ENCODE assay signal across 8 cellular contexts in the genomic region with DNA sequence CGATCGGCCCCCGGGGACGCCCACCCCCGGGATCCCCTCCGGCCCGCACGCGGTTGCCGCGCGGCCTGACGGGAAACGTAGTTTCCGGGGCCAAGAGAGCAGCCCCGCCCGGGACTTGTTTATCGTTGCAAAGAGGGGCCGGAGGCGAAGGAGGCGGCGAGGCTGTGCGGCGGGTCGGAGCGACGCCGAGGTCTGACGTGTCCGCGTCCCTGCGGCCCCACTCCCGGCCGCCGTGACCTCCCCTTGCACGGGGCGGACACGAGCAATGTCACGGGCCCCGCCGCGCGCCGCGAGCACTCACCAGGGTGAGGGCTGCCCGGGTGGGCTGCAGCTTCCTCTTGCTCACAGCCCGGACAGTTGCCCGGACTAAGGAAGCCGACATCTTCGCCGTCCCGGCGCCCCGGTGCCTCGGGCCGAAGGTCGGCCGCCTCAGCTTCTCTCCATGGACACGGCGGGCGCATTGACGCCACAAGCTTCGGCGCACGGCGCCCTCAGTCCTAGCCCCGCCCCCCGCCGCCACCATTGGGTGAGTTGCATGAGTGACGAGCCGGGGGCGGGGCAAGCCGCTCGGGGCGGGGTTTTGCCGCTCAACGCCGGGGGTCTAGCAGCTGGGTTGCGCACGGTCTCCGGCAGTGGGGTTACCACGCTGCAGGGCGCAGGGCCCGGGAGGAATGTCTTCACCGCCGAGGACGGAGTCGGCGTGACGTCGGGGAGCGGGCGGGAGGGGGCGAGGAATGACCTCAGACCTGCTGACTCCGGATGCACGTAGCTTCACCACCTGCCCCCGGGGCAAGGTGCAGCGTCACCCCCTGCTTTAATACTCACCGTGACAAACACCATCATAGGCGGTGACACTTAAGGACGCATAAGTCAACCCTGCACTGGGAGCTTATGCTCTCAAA. TPM values are rescaled to one million over a fixed set of nuclear protein-coding genes. Genes with fewer than 3 reads are reported as not detected.
A peak's percentile ranks its signal among the peaks of the same experiment; 100 is the strongest.
DNase-seq lines count a peak whose midpoint lies in the region; ATAC-seq lines count a peak whose summit lies in the region.

ISCA1 (minus strand) TSS at position 462 of the 902 bp plus-strand sequence; CDS start at position 382, 80 bp downstream.

- H3K27ac ChIP-seq in effector memory CD4-positive, alpha-beta T cell (ENCODE audit: insufficient read depth, low read length, poor library complexity, severe bottlenecking), result peak within 1 kb of the TSS; percentile 95

- H3K9me3 Mint-ChIP-seq in memory B cell, result no peaks in the 10 kb centered on the region

- H3K27ac Mint-ChIP-seq in memory B cell, result peak within 1 kb of the TSS; percentile 97

- H3K4me1 Mint-ChIP-seq in memory B cell, result peaks cover 26% of the 10 kb centered on the region

- no peaks in the 10 kb centered on the region for H3K27me3 ChIP-seq in effector memory CD4-positive, alpha-beta T cell (replicated peaks; ENCODE audit: control insufficient read depth, insufficient read depth, low read length, poor library complexity, severe bottlenecking)

- no peaks in the 10 kb centered on the region for H3K27me3 Mint-ChIP-seq in memory B cell

- peak; percentile 85 for DNase-seq in COLO829 (ENCODE audit: low spot score)
- DNase-seq in HT-29 (ENCODE audit: low spot score), result peak; percentile 94
- peak; percentile 95 for DNase-seq in NK-92 treated with Interleukin-12 subunit alpha and Interleukin-12 subunit beta, amount 100 ng/mL, for 24 hours (lab: John Stamatoyannopoulos, UW)
- DNase-seq in activated CD8-positive, alpha-beta memory T cell treated with anti-CD3 and anti-CD28 coated beads for 4 hours (ENCODE audit: low read depth in 2 of 2), result peak; percentile 96 to 98
- peak; percentile 98 to 99 (median 99) for DNase-seq in effector memory CD4-positive, alpha-beta T cell
- DNase-seq in memory B cell (ENCODE audit: low spot score in 2 of 2), result peak; percentile 98 to 99
- DNase-seq in stimulated activated CD8-positive, alpha-beta memory T cell treated with anti-CD3 and anti-CD28 coated beads, Interleukin-12 subunit alpha, Interleukin-12 subunit beta, amount 100 ng/mL, for 24 hours (ENCODE audit: extremely low read depth), result peak; percentile 99

- no peaks in the 10 kb centered on the region for H3K9me3 ChIP-seq in effector memory CD4-positive, alpha-beta T cell (ENCODE audit: control insufficient read depth, low read length)

- H3K4me3 Mint-ChIP-seq in memory B cell, result peak within 1 kb of the TSS; percentile 94

- H3K4me3 ChIP-seq in effector memory CD4-positive, alpha-beta T cell (ENCODE audit: insufficient read depth, low read depth, low read length, poor library complexity, severe bottlenecking), result peak within 1 kb of the TSS; percentile 83

- no peaks in the 10 kb centered on the region for H3K36me3 ChIP-seq in effector memory CD4-positive, alpha-beta T cell (ENCODE audit: control insufficient read depth, insufficient read depth, low read length)

- peaks cover 4% of the 10 kb centered on the region for H3K36me3 Mint-ChIP-seq in memory B cell

- peak; percentile 58 for ATAC-seq in GM21360 (IDR thresholded peaks at IDR 0.05; ENCODE audit: unreplicated experiment)
- ATAC-seq in memory B cell (ENCODE audit: low read depth), result peak; percentile 79

- H3K4me1 ChIP-seq in effector memory CD4-positive, alpha-beta T cell (ENCODE audit: control insufficient read depth, insufficient read depth, low read length, poor library complexity, severe bottlenecking), result peaks cover 9% of the 10 kb centered on the region

RNA-seq across cellular contexts. Expression of gene ISCA1, which starts in this region (rescaled TPM):
- 12.2 and 12.8 TPM in 2 replicates for total RNA-seq in HT-29 (2014; rRNA removed; shearing (Covaris generic))

Comparison
In these comparisons a context has a peak if more than half of its experiments do, and no peak if none do; other contexts are left out.
1. Peak in every context shown above with its lines: DNase-seq, ATAC-seq, H3K4me3 ChIP-seq and H3K27ac ChIP-seq.